ENCODE assay signal across 1 cellular context in the genomic region with DNA sequence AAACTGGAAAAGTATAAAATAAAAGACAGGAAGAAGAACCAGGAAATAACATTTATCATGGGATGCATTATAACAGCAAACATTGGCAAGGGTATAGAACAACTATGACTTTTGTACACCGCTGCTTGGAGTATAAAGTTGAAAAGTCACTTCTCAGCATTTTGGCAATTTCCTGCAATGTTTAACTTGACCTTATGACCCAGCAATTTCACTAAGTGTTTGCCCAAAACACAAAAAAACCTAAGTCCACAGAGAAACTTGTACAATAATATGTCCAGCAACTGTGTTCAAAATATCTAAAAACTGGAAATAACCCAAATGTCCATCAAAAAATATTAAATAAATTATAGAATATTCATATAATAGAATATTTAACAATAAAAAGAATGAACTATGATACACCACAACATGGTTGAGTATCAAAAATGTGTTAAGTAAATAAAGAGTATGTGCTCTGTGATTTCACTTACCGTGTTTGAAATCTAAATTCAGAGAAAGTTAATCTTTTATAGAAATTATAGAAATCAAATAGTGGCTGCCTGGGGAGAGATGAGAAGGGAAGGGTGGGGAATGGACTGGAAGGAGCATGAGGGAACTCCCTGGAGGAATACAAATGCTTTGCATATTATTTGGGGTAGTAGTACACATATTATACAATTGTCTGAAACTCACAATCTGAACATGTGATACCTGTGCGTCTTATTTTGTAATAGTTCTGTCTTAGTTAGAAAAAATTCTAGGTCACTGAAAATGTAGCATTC.
TF ChIP-seq lines count a peak whose summit lies in the region.

No MANE protein-coding gene starts in this region.

TF ChIP-seq in HepG2, 621 proteins besides CTCF, POLR2A, EP300 and RAD21 (continued from another document and continues in another):
- TF ChIP-seq, protein P1, sequence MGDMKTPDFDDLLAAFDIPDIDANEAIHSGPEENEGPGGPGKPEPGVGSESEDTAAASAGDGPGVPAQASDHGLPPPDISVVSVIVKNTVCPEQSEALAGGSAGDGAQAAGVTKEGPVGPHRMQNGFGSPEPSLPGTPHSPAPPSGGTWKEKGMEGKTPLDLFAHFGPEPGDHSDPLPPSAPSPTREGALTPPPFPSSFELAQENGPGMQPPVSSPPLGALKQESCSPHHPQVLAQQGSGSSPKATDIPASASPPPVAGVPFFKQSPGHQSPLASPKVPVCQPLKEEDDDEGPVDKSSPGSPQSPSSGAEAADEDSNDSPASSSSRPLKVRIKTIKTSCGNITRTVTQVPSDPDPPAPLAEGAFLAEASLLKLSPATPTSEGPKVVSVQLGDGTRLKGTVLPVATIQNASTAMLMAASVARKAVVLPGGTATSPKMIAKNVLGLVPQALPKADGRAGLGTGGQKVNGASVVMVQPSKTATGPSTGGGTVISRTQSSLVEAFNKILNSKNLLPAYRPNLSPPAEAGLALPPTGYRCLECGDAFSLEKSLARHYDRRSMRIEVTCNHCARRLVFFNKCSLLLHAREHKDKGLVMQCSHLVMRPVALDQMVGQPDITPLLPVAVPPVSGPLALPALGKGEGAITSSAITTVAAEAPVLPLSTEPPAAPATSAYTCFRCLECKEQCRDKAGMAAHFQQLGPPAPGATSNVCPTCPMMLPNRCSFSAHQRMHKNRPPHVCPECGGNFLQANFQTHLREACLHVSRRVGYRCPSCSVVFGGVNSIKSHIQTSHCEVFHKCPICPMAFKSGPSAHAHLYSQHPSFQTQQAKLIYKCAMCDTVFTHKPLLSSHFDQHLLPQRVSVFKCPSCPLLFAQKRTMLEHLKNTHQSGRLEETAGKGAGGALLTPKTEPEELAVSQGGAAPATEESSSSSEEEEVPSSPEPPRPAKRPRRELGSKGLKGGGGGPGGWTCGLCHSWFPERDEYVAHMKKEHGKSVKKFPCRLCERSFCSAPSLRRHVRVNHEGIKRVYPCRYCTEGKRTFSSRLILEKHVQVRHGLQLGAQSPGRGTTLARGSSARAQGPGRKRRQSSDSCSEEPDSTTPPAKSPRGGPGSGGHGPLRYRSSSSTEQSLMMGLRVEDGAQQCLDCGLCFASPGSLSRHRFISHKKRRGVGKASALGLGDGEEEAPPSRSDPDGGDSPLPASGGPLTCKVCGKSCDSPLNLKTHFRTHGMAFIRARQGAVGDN (CRISPR knock-in tag; IDR thresholded peaks at IDR 0.05): no peak
- no peak for TF ChIP-seq BHLHE40 (IDR thresholded peaks at IDR 0.05; ENCODE audit: low read length)
- TF ChIP-seq ZNF333 (CRISPR knock-in tag; IDR thresholded peaks at IDR 0.05; ENCODE audit: borderline replicate concordance): no peak
- TF ChIP-seq PPARG (CRISPR knock-in tag; conservative IDR thresholded peaks at IDR 0.05): peak; percentile 95
- no peak for TF ChIP-seq SMAD1 (CRISPR knock-in tag; IDR thresholded peaks at IDR 0.05; ENCODE audit: borderline replicate concordance, low read depth)
- TF ChIP-seq, protein P2, sequence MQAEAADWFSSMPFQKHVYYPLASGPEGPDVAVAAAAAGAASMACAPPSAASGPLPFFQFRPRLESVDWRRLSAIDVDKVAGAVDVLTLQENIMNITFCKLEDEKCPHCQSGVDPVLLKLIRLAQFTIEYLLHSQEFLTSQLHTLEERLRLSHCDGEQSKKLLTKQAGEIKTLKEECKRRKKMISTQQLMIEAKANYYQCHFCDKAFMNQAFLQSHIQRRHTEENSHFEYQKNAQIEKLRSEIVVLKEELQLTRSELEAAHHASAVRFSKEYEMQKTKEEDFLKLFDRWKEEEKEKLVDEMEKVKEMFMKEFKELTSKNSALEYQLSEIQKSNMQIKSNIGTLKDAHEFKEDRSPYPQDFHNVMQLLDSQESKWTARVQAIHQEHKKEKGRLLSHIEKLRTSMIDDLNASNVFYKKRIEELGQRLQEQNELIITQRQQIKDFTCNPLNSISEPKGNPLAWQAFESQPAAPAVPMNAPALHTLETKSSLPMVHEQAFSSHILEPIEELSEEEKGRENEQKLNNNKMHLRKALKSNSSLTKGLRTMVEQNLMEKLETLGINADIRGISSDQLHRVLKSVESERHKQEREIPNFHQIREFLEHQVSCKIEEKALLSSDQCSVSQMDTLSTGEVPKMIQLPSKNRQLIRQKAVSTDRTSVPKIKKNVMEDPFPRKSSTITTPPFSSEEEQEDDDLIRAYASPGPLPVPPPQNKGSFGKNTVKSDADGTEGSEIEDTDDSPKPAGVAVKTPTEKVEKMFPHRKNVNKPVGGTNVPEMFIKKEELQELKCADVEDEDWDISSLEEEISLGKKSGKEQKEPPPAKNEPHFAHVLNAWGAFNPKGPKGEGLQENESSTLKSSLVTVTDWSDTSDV (CRISPR knock-in tag; IDR thresholded peaks at IDR 0.05): no peak
- no peak for TF ChIP-seq POLR2AphosphoS2 (IDR thresholded peaks at IDR 0.05; ENCODE audit: low read depth, low read length)
- TF ChIP-seq EEA1 (CRISPR knock-in tag; IDR thresholded peaks at IDR 0.05; ENCODE audit: borderline replicate concordance): no peak
- TF ChIP-seq, protein P3, sequence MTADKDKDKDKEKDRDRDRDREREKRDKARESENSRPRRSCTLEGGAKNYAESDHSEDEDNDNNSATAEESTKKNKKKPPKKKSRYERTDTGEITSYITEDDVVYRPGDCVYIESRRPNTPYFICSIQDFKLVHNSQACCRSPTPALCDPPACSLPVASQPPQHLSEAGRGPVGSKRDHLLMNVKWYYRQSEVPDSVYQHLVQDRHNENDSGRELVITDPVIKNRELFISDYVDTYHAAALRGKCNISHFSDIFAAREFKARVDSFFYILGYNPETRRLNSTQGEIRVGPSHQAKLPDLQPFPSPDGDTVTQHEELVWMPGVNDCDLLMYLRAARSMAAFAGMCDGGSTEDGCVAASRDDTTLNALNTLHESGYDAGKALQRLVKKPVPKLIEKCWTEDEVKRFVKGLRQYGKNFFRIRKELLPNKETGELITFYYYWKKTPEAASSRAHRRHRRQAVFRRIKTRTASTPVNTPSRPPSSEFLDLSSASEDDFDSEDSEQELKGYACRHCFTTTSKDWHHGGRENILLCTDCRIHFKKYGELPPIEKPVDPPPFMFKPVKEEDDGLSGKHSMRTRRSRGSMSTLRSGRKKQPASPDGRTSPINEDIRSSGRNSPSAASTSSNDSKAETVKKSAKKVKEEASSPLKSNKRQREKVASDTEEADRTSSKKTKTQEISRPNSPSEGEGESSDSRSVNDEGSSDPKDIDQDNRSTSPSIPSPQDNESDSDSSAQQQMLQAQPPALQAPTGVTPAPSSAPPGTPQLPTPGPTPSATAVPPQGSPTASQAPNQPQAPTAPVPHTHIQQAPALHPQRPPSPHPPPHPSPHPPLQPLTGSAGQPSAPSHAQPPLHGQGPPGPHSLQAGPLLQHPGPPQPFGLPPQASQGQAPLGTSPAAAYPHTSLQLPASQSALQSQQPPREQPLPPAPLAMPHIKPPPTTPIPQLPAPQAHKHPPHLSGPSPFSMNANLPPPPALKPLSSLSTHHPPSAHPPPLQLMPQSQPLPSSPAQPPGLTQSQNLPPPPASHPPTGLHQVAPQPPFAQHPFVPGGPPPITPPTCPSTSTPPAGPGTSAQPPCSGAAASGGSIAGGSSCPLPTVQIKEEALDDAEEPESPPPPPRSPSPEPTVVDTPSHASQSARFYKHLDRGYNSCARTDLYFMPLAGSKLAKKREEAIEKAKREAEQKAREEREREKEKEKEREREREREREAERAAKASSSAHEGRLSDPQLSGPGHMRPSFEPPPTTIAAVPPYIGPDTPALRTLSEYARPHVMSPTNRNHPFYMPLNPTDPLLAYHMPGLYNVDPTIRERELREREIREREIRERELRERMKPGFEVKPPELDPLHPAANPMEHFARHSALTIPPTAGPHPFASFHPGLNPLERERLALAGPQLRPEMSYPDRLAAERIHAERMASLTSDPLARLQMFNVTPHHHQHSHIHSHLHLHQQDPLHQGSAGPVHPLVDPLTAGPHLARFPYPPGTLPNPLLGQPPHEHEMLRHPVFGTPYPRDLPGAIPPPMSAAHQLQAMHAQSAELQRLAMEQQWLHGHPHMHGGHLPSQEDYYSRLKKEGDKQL (CRISPR knock-in tag; IDR thresholded peaks at IDR 0.05; ENCODE audit: low read depth): peak; percentile 91
- TF ChIP-seq MBNL3 (CRISPR knock-in tag; conservative IDR thresholded peaks at IDR 0.05): no peak
- peak; percentile 44; the same call in 1 of the 2 replicates for TF ChIP-seq MED13 (CRISPR knock-in tag; IDR thresholded peaks at IDR 0.05)
- no peak for TF ChIP-seq DNMT1 (CRISPR knock-in tag; IDR thresholded peaks at IDR 0.05)
- no peak for TF ChIP-seq HOXA3 (CRISPR knock-in tag; IDR thresholded peaks at IDR 0.05)
- TF ChIP-seq NR2F2 (IDR thresholded peaks at IDR 0.05; ENCODE audit: borderline replicate concordance, low read depth): peak; percentile 98
- TF ChIP-seq, protein P4, sequence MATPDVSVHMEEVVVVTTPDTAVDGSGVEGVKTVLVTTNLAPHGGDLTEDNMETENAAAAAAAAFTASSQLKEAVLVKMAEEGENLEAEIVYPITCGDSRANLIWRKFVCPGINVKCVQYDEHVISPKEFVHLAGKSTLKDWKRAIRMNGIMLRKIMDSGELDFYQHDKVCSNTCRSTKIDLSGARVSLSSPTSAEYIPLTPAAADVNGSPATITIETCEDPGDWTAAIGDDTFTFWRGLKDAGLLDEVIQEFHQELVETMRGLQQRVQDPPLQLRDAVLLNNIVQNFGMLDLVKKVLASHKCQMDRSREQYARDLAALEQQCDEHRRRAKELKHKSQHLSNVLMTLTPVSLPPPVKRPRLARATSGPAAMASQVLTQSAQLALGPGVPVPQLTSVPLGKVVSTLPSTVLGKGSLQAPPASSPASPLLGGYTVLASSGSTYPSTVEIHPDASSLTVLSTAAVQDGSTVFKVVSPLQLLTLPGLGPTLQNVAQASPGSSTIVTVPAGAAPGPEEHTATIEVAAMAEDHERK (CRISPR knock-in tag; IDR thresholded peaks at IDR 0.05; ENCODE audit: low read depth): no peak
- no peak for TF ChIP-seq ESRRA (CRISPR knock-in tag; IDR thresholded peaks at IDR 0.05; ENCODE audit: low read depth)
- no peak for TF ChIP-seq FOXP1 (IDR thresholded peaks at IDR 0.05)
- peak; percentile 84 for TF ChIP-seq FOXP1 (CRISPR knock-in tag; IDR thresholded peaks at IDR 0.05)
- TF ChIP-seq, protein P5, sequence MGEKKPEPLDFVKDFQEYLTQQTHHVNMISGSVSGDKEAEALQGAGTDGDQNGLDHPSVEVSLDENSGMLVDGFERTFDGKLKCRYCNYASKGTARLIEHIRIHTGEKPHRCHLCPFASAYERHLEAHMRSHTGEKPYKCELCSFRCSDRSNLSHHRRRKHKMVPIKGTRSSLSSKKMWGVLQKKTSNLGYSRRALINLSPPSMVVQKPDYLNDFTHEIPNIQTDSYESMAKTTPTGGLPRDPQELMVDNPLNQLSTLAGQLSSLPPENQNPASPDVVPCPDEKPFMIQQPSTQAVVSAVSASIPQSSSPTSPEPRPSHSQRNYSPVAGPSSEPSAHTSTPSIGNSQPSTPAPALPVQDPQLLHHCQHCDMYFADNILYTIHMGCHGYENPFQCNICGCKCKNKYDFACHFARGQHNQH (CRISPR knock-in tag; IDR thresholded peaks at IDR 0.05): 0 out of 2 replicates have a peak, but pooled peaks have one; percentile 21
- TF ChIP-seq, protein P6, sequence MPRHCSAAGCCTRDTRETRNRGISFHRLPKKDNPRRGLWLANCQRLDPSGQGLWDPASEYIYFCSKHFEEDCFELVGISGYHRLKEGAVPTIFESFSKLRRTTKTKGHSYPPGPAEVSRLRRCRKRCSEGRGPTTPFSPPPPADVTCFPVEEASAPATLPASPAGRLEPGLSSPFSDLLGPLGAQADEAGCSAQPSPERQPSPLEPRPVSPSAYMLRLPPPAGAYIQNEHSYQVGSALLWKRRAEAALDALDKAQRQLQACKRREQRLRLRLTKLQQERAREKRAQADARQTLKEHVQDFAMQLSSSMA (CRISPR knock-in tag; IDR thresholded peaks at IDR 0.05): no peak
- TF ChIP-seq, protein P7, sequence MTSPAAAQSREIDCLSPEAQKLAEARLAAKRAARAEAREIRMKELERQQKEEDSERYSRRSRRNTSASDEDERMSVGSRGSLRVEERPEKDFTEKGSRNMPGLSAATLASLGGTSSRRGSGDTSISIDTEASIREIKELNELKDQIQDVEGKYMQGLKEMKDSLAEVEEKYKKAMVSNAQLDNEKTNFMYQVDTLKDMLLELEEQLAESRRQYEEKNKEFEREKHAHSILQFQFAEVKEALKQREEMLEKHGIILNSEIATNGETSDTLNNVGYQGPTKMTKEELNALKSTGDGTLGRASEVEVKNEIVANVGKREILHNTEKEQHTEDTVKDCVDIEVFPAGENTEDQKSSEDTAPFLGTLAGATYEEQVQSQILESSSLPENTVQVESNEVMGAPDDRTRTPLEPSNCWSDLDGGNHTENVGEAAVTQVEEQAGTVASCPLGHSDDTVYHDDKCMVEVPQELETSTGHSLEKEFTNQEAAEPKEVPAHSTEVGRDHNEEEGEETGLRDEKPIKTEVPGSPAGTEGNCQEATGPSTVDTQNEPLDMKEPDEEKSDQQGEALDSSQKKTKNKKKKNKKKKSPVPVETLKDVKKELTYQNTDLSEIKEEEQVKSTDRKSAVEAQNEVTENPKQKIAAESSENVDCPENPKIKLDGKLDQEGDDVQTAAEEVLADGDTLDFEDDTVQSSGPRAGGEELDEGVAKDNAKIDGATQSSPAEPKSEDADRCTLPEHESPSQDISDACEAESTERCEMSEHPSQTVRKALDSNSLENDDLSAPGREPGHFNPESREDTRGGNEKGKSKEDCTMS (CRISPR knock-in tag; conservative IDR thresholded peaks at IDR 0.05): no peak
- no peak for TF ChIP-seq ZNF431 (CRISPR knock-in tag; IDR thresholded peaks at IDR 0.05; ENCODE audit: borderline replicate concordance, low read depth)
- no peak for TF ChIP-seq MLLT10 (CRISPR knock-in tag; IDR thresholded peaks at IDR 0.05)
- TF ChIP-seq, protein P8, sequence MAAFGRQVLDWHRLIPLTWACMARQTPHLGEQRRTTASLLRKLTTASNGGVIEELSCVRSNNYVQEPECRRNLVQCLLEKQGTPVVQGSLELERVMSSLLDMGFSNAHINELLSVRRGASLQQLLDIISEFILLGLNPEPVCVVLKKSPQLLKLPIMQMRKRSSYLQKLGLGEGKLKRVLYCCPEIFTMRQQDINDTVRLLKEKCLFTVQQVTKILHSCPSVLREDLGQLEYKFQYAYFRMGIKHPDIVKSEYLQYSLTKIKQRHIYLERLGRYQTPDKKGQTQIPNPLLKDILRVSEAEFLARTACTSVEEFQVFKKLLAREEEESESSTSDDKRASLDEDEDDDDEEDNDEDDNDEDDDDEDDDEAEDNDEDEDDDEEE (CRISPR knock-in tag; IDR thresholded peaks at IDR 0.05): no peak
- TF ChIP-seq SNAPC2 (CRISPR knock-in tag; IDR thresholded peaks at IDR 0.05): no peak
- no peak for TF ChIP-seq CHD2 (IDR thresholded peaks at IDR 0.05; ENCODE audit: low read depth, low read length)
- TF ChIP-seq EED (CRISPR knock-in tag; IDR thresholded peaks at IDR 0.05): no peak
- no peak for TF ChIP-seq FOXC1 (CRISPR knock-in tag; IDR thresholded peaks at IDR 0.05; ENCODE audit: borderline replicate concordance)
- TF ChIP-seq ZNF616 (CRISPR knock-in tag; IDR thresholded peaks at IDR 0.05; ENCODE audit: low read depth): no peak
- no peak for TF ChIP-seq CCAR2 (optimal IDR thresholded peaks at IDR 0.05; ENCODE audit: low read depth, low read length)
- TF ChIP-seq, protein P9, sequence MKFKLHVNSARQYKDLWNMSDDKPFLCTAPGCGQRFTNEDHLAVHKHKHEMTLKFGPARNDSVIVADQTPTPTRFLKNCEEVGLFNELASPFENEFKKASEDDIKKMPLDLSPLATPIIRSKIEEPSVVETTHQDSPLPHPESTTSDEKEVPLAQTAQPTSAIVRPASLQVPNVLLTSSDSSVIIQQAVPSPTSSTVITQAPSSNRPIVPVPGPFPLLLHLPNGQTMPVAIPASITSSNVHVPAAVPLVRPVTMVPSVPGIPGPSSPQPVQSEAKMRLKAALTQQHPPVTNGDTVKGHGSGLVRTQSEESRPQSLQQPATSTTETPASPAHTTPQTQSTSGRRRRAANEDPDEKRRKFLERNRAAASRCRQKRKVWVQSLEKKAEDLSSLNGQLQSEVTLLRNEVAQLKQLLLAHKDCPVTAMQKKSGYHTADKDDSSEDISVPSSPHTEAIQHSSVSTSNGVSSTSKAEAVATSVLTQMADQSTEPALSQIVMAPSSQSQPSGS (CRISPR knock-in tag; IDR thresholded peaks at IDR 0.05): peak; percentile 62
- no peak for TF ChIP-seq JUN (CRISPR knock-in tag; IDR thresholded peaks at IDR 0.05)
- TF ChIP-seq NBN (conservative IDR thresholded peaks at IDR 0.05): no peak
- no peak for TF ChIP-seq TBP (CRISPR knock-in tag; IDR thresholded peaks at IDR 0.05)
- TF ChIP-seq RFX1 (IDR thresholded peaks at IDR 0.05): no peak
